30 cellular contexts compared by ENCODE assay signal in genomic region chr3:193841581-193841980, GRCh38.
A peak's percentile ranks its signal among the peaks of the same experiment; 100 is the strongest.
DNase-seq lines count a peak whose midpoint lies in the region; ATAC-seq, FAIRE-seq and TF ChIP-seq lines count a peak whose summit lies in the region.
"Had no signal": no experiment of that assay in that cellular context is flagged by ENCODE, and none has a peak within 500 bp of the region (broad histone marks: within the 10 kb centered on the region; RNA-seq: fewer than 3 reads in every experiment).

No MANE protein-coding gene starts in this region.

- H2BK12ac ChIP-seq in H1 (ENCODE audit: low read depth, low read length): no peak overlapping the region

- peak overlapping the region; percentile 68; the same call in 1 of the 2 replicates for H2BK20ac ChIP-seq in H1 (ENCODE audit: low read length)

- H3K14ac ChIP-seq in H1 (ENCODE audit: insufficient read length): no peak overlapping the region

- H3K4me3 ChIP-seq in H1 (ENCODE audit: extremely low read depth in 1 of 4, insufficient read depth in 2 of 4, low read depth in 3 of 4, low read length in 4 of 4) (no peak overlapping the region), neutrophil (ENCODE audit: low read depth in 1 of 2, low read length in 1 of 2) (no peak overlapping the region)
- H3K4me3 ChIP-seq: ascending aorta, BLaER1, cardiac muscle cell, esophagus muscularis mucosa, GM23248, lung had no signal

- no peaks in the 10 kb centered on the region for H3K9me3 ChIP-seq in H1 (ENCODE audit: insufficient read depth in 2 of 2, low read depth in 1 of 2, low read length in 1 of 2)
- no peaks in the 10 kb centered on the region for H3K9me3 ChIP-seq in neutrophil
- H3K9me3 ChIP-seq: ascending aorta, BLaER1, esophagus muscularis mucosa, heart right ventricle, upper lobe of right lung had no signal

- no peaks in the 10 kb centered on the region for H3K23me2 ChIP-seq in H1 (ENCODE audit: low read depth, low read length)

- FAIRE-seq in H1 (lab: Jason Lieb, UNC): no peak
- FAIRE-seq: RCC 7860, TTC549 had no signal

- WGBS in H1 (ENCODE audit: extremely low coverage in 1 of 2, insufficient coverage in 1 of 2, insufficient read length in 1 of 2, insufficient replicate concordance in 2 of 2, low coverage in 1 of 2, low lambda C conversion rate in 2 of 2, missing lambda C conversion rate in 1 of 2), 2 experiments: 85% methylated on average over 4 of the region's 4 CpGs; no CpG with 5 or more reads in 1 of the 2 experiments

- ATAC-seq in HG03439 (IDR thresholded peaks at IDR 0.05; ENCODE audit: unreplicated experiment) (peak; percentile 13), GM21737 (IDR thresholded peaks at IDR 0.05; ENCODE audit: unreplicated experiment) (no peak)
- ATAC-seq: activated CD8-positive, alpha-beta T cell treated with anti-CD3 and anti-CD28 coated beads, Interleukin-2, amount 10 ng/mL, durations not matched to agents 7 days and 5 days had no signal

- no peak overlapping the region for H4K8ac ChIP-seq in H1 (ENCODE audit: extremely low read depth, insufficient read depth, low read length)

- no peak overlapping the region for H3K9ac ChIP-seq in H1 (replicated peaks in 1 of 4; ENCODE audit: extremely low read depth in 1 of 4, low read depth in 3 of 4, low read length in 3 of 4)
- H3K9ac ChIP-seq: BLaER1, GM23248 had no signal

- TF ChIP-seq POLR2A in H1 (IDR thresholded peaks at IDR 0.05; ENCODE audit: control extremely low read depth in 1 of 2, low read depth in 2 of 2, low read length in 2 of 2): no peak

- H3K23ac ChIP-seq in H1 (ENCODE audit: insufficient read length): no peak overlapping the region

- no peak overlapping the region for H4K91ac ChIP-seq in H1 (replicated peaks; ENCODE audit: insufficient read length, low read length)

- H3K36me3 ChIP-seq in H1 (ENCODE audit: control insufficient read depth in 2 of 4, insufficient read depth in 4 of 4, low read length in 3 of 4) (no peaks in the 10 kb centered on the region), neutrophil (no peaks in the 10 kb centered on the region)
- H3K36me3 ChIP-seq: ascending aorta, BLaER1, cardiac muscle cell, esophagus muscularis mucosa, heart right ventricle, upper lobe of right lung had no signal

- no peaks in the 10 kb centered on the region for H4K20me1 ChIP-seq in H1 (replicated peaks in 1 of 2; ENCODE audit: control insufficient read depth in 1 of 2, insufficient read depth in 2 of 2, low read length in 2 of 2)
- H4K20me1 ChIP-seq: BLaER1 had no signal

- peaks cover 0 to 3% (median 1%) of the 10 kb centered on the region in 4 experiments; a peak in 3 of 7 replicates for H3K4me1 ChIP-seq in H1 (replicated peaks in 1 of 4; ENCODE audit: control insufficient read depth in 3 of 4, insufficient read depth in 4 of 4, low read length in 3 of 4)
- peaks cover 15 to 24% of the 10 kb centered on the region in 2 experiments for H3K4me1 ChIP-seq in neutrophil (ENCODE audit: control insufficient read depth in 1 of 2, insufficient read depth in 1 of 2, low read depth in 1 of 2, low read length in 1 of 2)
- H3K4me1 ChIP-seq: ascending aorta had no signal

- no peak overlapping the region for H3K4me2 ChIP-seq in H1 (ENCODE audit: insufficient read depth in 1 of 2, low read depth in 2 of 2, low read length in 2 of 2)
- H3K4me2 ChIP-seq: BLaER1 had no signal

- peak overlapping the region; percentile 60 for H3K27ac ChIP-seq in C4-2B
- H3K27ac ChIP-seq in H1 (ENCODE audit: low read depth, low read length): no peak overlapping the region
- peak overlapping the region; percentile 58 for H3K27ac ChIP-seq in neutrophil
- H3K27ac ChIP-seq: ascending aorta, BLaER1, cardiac muscle cell, esophagus muscularis mucosa, GM23248 had no signal

- no peaks in the 10 kb centered on the region for H3K79me1 ChIP-seq in H1 (ENCODE audit: low read depth, low read length)

- H3K27me3 ChIP-seq in H1 (replicated peaks in 1 of 4; ENCODE audit: control insufficient read depth in 3 of 4, extremely low read depth in 1 of 4, insufficient read depth in 3 of 4, low read length in 3 of 4): peaks cover 0 to 2% (median 0%) of the 10 kb centered on the region in 4 experiments; a peak in 3 of 7 replicates
- H3K27me3 ChIP-seq in neutrophil: no peaks in the 10 kb centered on the region
- H3K27me3 ChIP-seq: ascending aorta, BLaER1, cardiac muscle cell, esophagus muscularis mucosa, heart right ventricle, upper lobe of right lung had no signal

- H3K79me2 ChIP-seq in H1 (ENCODE audit: control insufficient read depth in 1 of 2, insufficient read depth in 2 of 2, low read length in 2 of 2): no peaks in the 10 kb centered on the region

- TF ChIP-seq EP300 in H1 (IDR thresholded peaks at IDR 0.05; ENCODE audit: borderline replicate concordance in 1 of 2, low read depth in 2 of 2, low read length in 2 of 2): no peak

- no peak overlapping the region for H3K56ac ChIP-seq in H1 (replicated peaks; ENCODE audit: insufficient read length, low read depth, low read length)

- H2BK5ac ChIP-seq in H1 (ENCODE audit: low read depth, low read length): no peak overlapping the region

- TF ChIP-seq RAD21 in H1 (IDR thresholded peaks at IDR 0.05 in 1 of 2, conservative IDR thresholded peaks at IDR 0.05 in 1 of 2; ENCODE audit: low read depth in 2 of 2, low read length in 2 of 2): no peak

- no peak overlapping the region for H4K5ac ChIP-seq in H1 (ENCODE audit: insufficient read length, low read depth, low read length)

- no peak overlapping the region for H2AFZ ChIP-seq in H1 (ENCODE audit: low read length)
- H2AFZ ChIP-seq: GM23248 had no signal

- H2BK15ac ChIP-seq in H1 (ENCODE audit: low read length): peak overlapping the region; percentile 41; the same call in 1 of the 2 replicates

- CTCF ChIA-PET in H1 (lab: Charles Lee; ENCODE audit: partially characterized antibody): interaction anchor here (1.1 kb wide), 2 partner anchors 26 to 60 kb away, joined by 3 to 4 read pairs; no protein-coding TSS in a partner anchor

- POLR2A ChIA-PET in H1 (lab: Charles Lee; ENCODE audit: partially characterized antibody): no interaction called here

- TF ChIP-seq CTCF in C4-2B (conservative IDR thresholded peaks at IDR 0.05): no peak
- TF ChIP-seq CTCF in H1 (IDR thresholded peaks at IDR 0.05; ENCODE audit: control extremely low read depth in 1 of 3, insufficient read depth in 1 of 3, low read depth in 1 of 3, low read length in 3 of 3): no peak
- TF ChIP-seq CTCF in neutrophil (IDR thresholded peaks at IDR 0.05): no peak

- H3K18ac ChIP-seq in H1 (ENCODE audit: extremely low read depth, low read length): no peak overlapping the region

- DNase-seq in H1 (ENCODE audit: low read depth in 1 of 2, low spot score in 2 of 2) (no peak), NCI-H1417 treated with DMSO at 0.1 percent for 48 hours (lab: John Stamatoyannopoulos, UW) (no peak), AML-193 (lab: John Stamatoyannopoulos, UW) (no peak)
- DNase-seq in stimulated activated CD4-positive, alpha-beta T cell treated with anti-CD3 and anti-CD28 coated beads, Interleukin-12 subunit alpha, Interleukin-12 subunit beta, amount 100 ng/mL, for 4 hours: no peak
- DNase-seq: ACHN; activated CD8-positive, alpha-beta T cell treated with anti-CD3 and anti-CD28 coated beads, Interleukin-2, amount 10 ng/mL, durations not matched to agents 7 days and 5 days; activated naive CD8-positive, alpha-beta T cell treated with anti-CD3 and anti-CD28 coated beads for 36 hours; activated T-cell treated with anti-CD3 and anti-CD28 coated beads for 4 hours; foreskin melanocyte; GM23248; heart right ventricle; HFFc6; kidney glomerular epithelial cell; NCI-H1048; NCI-H1930; NCI-H2227 treated with DMSO at 0.1 percent for 48 hours; NCI-H69; stimulated activated CD8-positive, alpha-beta memory T cell treated with anti-CD3 and anti-CD28 coated beads, Interleukin-4, amount 100 ng/mL, for 48 hours; upper lobe of right lung had no signal

- no peak overlapping the region for H3K4ac ChIP-seq in H1 (replicated peaks; ENCODE audit: insufficient read length, low read depth, low read length)

- no peak overlapping the region for H2AK5ac ChIP-seq in H1 (ENCODE audit: low read depth, low read length)

- H2BK120ac ChIP-seq in H1 (replicated peaks; ENCODE audit: low read depth, low read length): no peak overlapping the region

TF ChIP-seq in H1, 55 proteins besides CTCF, POLR2A, EP300 and RAD21:
- no peak for TF ChIP-seq POLR2AphosphoS5 (IDR thresholded peaks at IDR 0.05; ENCODE audit: low read depth, low read length)
- no peak for TF ChIP-seq BCL11A (IDR thresholded peaks at IDR 0.05; ENCODE audit: low read depth in 2 of 2, low read length in 2 of 2)
- no peak for TF ChIP-seq HDAC6 (IDR thresholded peaks at IDR 0.05; ENCODE audit: low read depth, low read length)
